ENCODE assay signal across 17 cellular contexts in the genomic region with DNA sequence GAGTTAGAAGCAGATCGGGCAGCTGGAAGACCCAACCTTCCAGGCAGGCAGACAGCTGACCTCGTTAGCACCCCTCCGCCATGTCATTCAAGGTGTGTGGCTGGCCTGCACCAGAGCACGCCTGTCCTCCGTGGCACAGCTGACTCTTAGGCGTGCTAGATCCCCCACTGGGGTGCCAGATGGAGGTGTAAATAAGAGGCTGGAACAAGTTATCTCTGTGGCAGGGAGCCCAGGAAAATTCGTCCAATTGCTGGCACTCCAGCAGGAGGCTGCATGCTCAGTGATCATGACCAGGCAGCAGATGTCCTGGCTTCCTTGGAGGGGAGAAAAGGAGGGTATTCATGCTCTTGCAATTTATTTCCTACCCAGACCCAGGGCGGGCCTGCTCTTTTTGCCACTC. TPM values are rescaled to one million over a fixed set of nuclear protein-coding genes. Genes with fewer than 3 reads are reported as not detected.
DNase-seq lines count a peak whose midpoint lies in the region; ATAC-seq, FAIRE-seq and TF ChIP-seq lines count a peak whose summit lies in the region.
"Had no signal": no experiment of that assay in that cellular context is flagged by ENCODE, and none has a peak within 500 bp of the region (broad histone marks: within the 10 kb centered on the region; RNA-seq: fewer than 3 reads in every experiment).

No MANE protein-coding gene starts in this region.

- H3K79me2 ChIP-seq in smooth muscle cell (ENCODE audit: low read depth): no peaks in the 10 kb centered on the region

- no peak for FAIRE-seq in small intestine (lab: Jason Lieb, UNC)
- FAIRE-seq: H54, keratinocyte had no signal

- no peak overlapping the region for H2AFZ ChIP-seq in smooth muscle cell (ENCODE audit: low read depth)

- CTCF ChIA-PET in CD4-positive, alpha-beta memory T cell (lab: Charles Lee; ENCODE audit: partially characterized antibody): no interaction called here

- H3K27ac ChIP-seq in WERI-Rb-1: peak overlapping the region; percentile 18
- peak overlapping the region; percentile 75 for H3K27ac ChIP-seq in right cardiac atrium (ENCODE audit: low read length)
- H3K27ac ChIP-seq in small intestine (ENCODE audit: low read depth in 1 of 2, low read length in 1 of 2): peak overlapping the region; percentile 67 to 80
- no peak overlapping the region for H3K27ac ChIP-seq in CD4-positive, alpha-beta memory T cell (ENCODE audit: low read depth, low read length)
- no peak overlapping the region for H3K27ac ChIP-seq in smooth muscle cell (ENCODE audit: low read depth)

- no peak overlapping the region for H3K9ac ChIP-seq in smooth muscle cell (ENCODE audit: low read depth)

- intact Hi-C loops in right cardiac atrium (cut with DNase I): no loop called here
- intact Hi-C loops in CD4-positive, alpha-beta memory T cell (cut with micrococcal nuclease): no loop called here

- peaks cover 35 to 44% of the 10 kb centered on the region in 2 donors for H3K27me3 Mint-ChIP-seq in CD4-positive, alpha-beta memory T cell

- no peak overlapping the region for H3K27ac Mint-ChIP-seq in CD4-positive, alpha-beta memory T cell
- H3K27ac Mint-ChIP-seq: CD4-positive, CD25-positive, alpha-beta regulatory T cell; natural killer cell treated with Interleukin-12 subunit alpha and Interleukin-12 subunit beta and Interleukin-15 and Interleukin-18, amount 100 ng/mL, for 72 hours had no signal

- H3K4me3 Mint-ChIP-seq in CD4-positive, alpha-beta memory T cell: no peak overlapping the region
- H3K4me3 Mint-ChIP-seq: CD4-positive, CD25-positive, alpha-beta regulatory T cell; natural killer cell treated with Interleukin-12 subunit alpha and Interleukin-12 subunit beta and Interleukin-15 and Interleukin-18, amount 100 ng/mL, for 72 hours had no signal

- no peaks in the 10 kb centered on the region for H3K36me3 ChIP-seq in WERI-Rb-1
- no peaks in the 10 kb centered on the region for H3K36me3 ChIP-seq in small intestine (ENCODE audit: control insufficient read depth in 2 of 2, insufficient read depth in 2 of 2, low read length in 2 of 2)
- H3K36me3 ChIP-seq in CD4-positive, alpha-beta memory T cell (ENCODE audit: insufficient read depth, low read length): no peaks in the 10 kb centered on the region
- H3K36me3 ChIP-seq in smooth muscle cell (ENCODE audit: low read depth): no peaks in the 10 kb centered on the region

- peaks cover 0 to 5% (median 0%) of the 10 kb centered on the region in 8 donors for H3K9me3 Mint-ChIP-seq in CD4-positive, alpha-beta memory T cell
- H3K9me3 Mint-ChIP-seq: natural killer cell treated with Interleukin-12 subunit alpha and Interleukin-12 subunit beta and Interleukin-15 and Interleukin-18, amount 100 ng/mL, for 72 hours had no signal

- peak; percentile 95 to 96 for ATAC-seq in right cardiac atrium
- ATAC-seq in GM18517 (IDR thresholded peaks at IDR 0.05; ENCODE audit: unreplicated experiment): no peak
- ATAC-seq: natural killer cell treated with Interleukin-12 subunit alpha and Interleukin-12 subunit beta and Interleukin-15 and Interleukin-18, amount 100 ng/mL, for 72 hours had no signal

- H3K27me3 ChIP-seq in WERI-Rb-1 (ENCODE audit: insufficient read depth, low read depth, severe bottlenecking): no peaks in the 10 kb centered on the region
- no peaks in the 10 kb centered on the region for H3K27me3 ChIP-seq in right cardiac atrium (ENCODE audit: control insufficient read depth, insufficient read depth)
- H3K27me3 ChIP-seq in small intestine (ENCODE audit: control insufficient read depth in 2 of 2, insufficient read depth in 2 of 2, low read length in 2 of 2): peaks cover 0 to 2% of the 10 kb centered on the region in 2 donors
- H3K27me3 ChIP-seq in CD4-positive, alpha-beta memory T cell (ENCODE audit: insufficient read depth, low read length): peaks cover 9% of the 10 kb centered on the region
- no peaks in the 10 kb centered on the region for H3K27me3 ChIP-seq in smooth muscle cell (ENCODE audit: low read depth)

- H3K9me3 ChIP-seq in WERI-Rb-1 (ENCODE audit: severe bottlenecking) (no peaks in the 10 kb centered on the region), right cardiac atrium (ENCODE audit: control insufficient read depth, low read length) (no peaks in the 10 kb centered on the region), small intestine (ENCODE audit: control insufficient read depth, low read depth) (no peaks in the 10 kb centered on the region), smooth muscle cell (replicated peaks; ENCODE audit: low read depth) (no peaks in the 10 kb centered on the region)
- no peaks in the 10 kb centered on the region for H3K9me3 ChIP-seq in CD4-positive, alpha-beta memory T cell (ENCODE audit: control insufficient read depth in 1 of 2, low read length in 2 of 2)

- H3K4me2 ChIP-seq in smooth muscle cell: no peak overlapping the region

- peaks cover 0 to 4% (median under 1%) of the 10 kb centered on the region in 4 donors for H3K4me1 Mint-ChIP-seq in CD4-positive, alpha-beta memory T cell

- WGBS in right cardiac atrium: 43% methylated on average over 8 of the region's 8 CpGs
- 18 to 45% (median 25%) methylated on average over 8 of the region's 8 CpGs for whole genome bisulfite sequencing in small intestine, 3 donors
- 78% methylated on average over 8 of the region's 8 CpGs for WGBS in smooth muscle cell (ENCODE audit: low lambda C conversion rate)

- POLR2A ChIA-PET in CD4-positive, alpha-beta memory T cell (lab: Charles Lee; ENCODE audit: partially characterized antibody): no interaction called here

- DNase-seq in NCI-H2081 treated with DMSO at 0.1 percent for 48 hours (lab: John Stamatoyannopoulos, UW) (peak; percentile 76), WERI-Rb-1 (peak; percentile 87), right cardiac atrium (peak; percentile 59 to 82 (median 78)), small intestine (peak; percentile 90), activated T-cell treated with anti-CD3 and anti-CD28 coated beads for 4 hours (no peak), smooth muscle cell (lab: John Stamatoyannopoulos, UW; ENCODE audit: unreplicated experiment) (no peak)
- no peak for DNase-seq in CD4-positive, alpha-beta memory T cell
- DNase-seq: activated gamma-delta T cell treated with Interleukin-2 at 50 U/mL for 16 hours; CD4-positive, CD25-positive, alpha-beta regulatory T cell; effector memory CD4-positive, alpha-beta T cell; foreskin fibroblast; GDM1 had no signal

- H3K4me3 ChIP-seq in WERI-Rb-1 (ENCODE audit: low read depth, low read length) (no peak overlapping the region), right cardiac atrium (ENCODE audit: low read length) (no peak overlapping the region), small intestine (ENCODE audit: low read depth in 1 of 2, low read length in 2 of 2) (no peak overlapping the region), smooth muscle cell (no peak overlapping the region)
- no peak overlapping the region for H3K4me3 ChIP-seq in CD4-positive, alpha-beta memory T cell (ENCODE audit: low read length in 2 of 2)

- no peaks in the 10 kb centered on the region for H3K36me3 Mint-ChIP-seq in CD4-positive, alpha-beta memory T cell
- H3K36me3 Mint-ChIP-seq: CD4-positive, CD25-positive, alpha-beta regulatory T cell; natural killer cell treated with Interleukin-12 subunit alpha and Interleukin-12 subunit beta and Interleukin-15 and Interleukin-18, amount 100 ng/mL, for 72 hours had no signal

- no peaks in the 10 kb centered on the region for H4K20me1 ChIP-seq in smooth muscle cell (ENCODE audit: low read depth)

- no peaks in the 10 kb centered on the region for H3F3A ChIP-seq in smooth muscle cell (ENCODE audit: low read depth)

- H3K4me1 ChIP-seq in right cardiac atrium (ENCODE audit: control insufficient read depth, insufficient read depth, low read length): no peaks in the 10 kb centered on the region
- H3K4me1 ChIP-seq in small intestine (ENCODE audit: control insufficient read depth in 2 of 2, insufficient read depth in 1 of 2, low read depth in 1 of 2, low read length in 1 of 2): peaks cover 0 to 2% of the 10 kb centered on the region in 2 donors
- H3K4me1 ChIP-seq in CD4-positive, alpha-beta memory T cell (ENCODE audit: insufficient read depth, low read length): no peaks in the 10 kb centered on the region
- no peaks in the 10 kb centered on the region for H3K4me1 ChIP-seq in smooth muscle cell (ENCODE audit: low read depth)

- TF ChIP-seq CTCF in WERI-Rb-1 (IDR thresholded peaks at IDR 0.05; ENCODE audit: low read depth, low read length): no peak
- no peak for TF ChIP-seq CTCF in smooth muscle cell (IDR thresholded peaks at IDR 0.05; ENCODE audit: borderline replicate concordance, insufficient read depth, poor library complexity, severe bottlenecking)

RNA-seq across cellular contexts. Expression of a gene that starts 7.8 kb away (rescaled TPM):
- total RNA-seq in right cardiac atrium (1 to 10 TPM in 1 of 4 donors, under 1 TPM in 3; 0.40 to 1.8 (median 0.55) TPM), smooth muscle cell (not detected in 2 replicates)
- polyA plus RNA-seq in right cardiac atrium (0.91 TPM), small intestine (over 10,000 TPM in 2 of 3 donors, 100 to 1,000 TPM in 1; 757 to 16,248 (median 11,399) TPM), smooth muscle cell (not detected in 2 replicates)
- total RNA-seq in CD4-positive, alpha-beta memory T cell: not detected
- polyA plus RNA-seq in CD4-positive, alpha-beta memory T cell: not detected
- total RNA-seq: CD4-positive, CD25-positive, alpha-beta regulatory T cell; natural killer cell treated with Interleukin-12 subunit alpha and Interleukin-12 subunit beta and Interleukin-15 and Interleukin-18, amount 100 ng/mL, for 72 hours; subcutaneous adipose tissue had no signal
- polyA plus RNA-seq: CD4-positive, CD25-positive, alpha-beta regulatory T cell; keratinocyte had no signal

RNA-seq across cellular contexts. Expression of a gene that starts 44.7 kb away (rescaled TPM):
- total RNA-seq in right cardiac atrium (10 to 100 TPM; 25.5 to 38.3 (median 32.3) TPM), smooth muscle cell (12.9 and 21.7 TPM in 2 replicates)
- polyA plus RNA-seq in right cardiac atrium (17.9 TPM), small intestine (10 to 100 TPM in 2 of 3 donors, 1 to 10 TPM in 1; 7.3 to 14.1 (median 11.7) TPM), smooth muscle cell (2.7 and 3.2 TPM in 2 replicates)
- total RNA-seq in CD4-positive, alpha-beta memory T cell: 10 to 100 TPM; 22.1 to 23.2 TPM
- polyA plus RNA-seq in CD4-positive, alpha-beta memory T cell: 1 to 10 TPM in 1 of 2 donors, under 1 TPM in 1; 0.95 to 2.6 TPM

RNA-seq across cellular contexts. Expression of a gene that starts 44.9 kb away (rescaled TPM):
- total RNA-seq in right cardiac atrium (10 to 100 TPM; 16.0 to 19.2 (median 18.2) TPM), smooth muscle cell (13.3 and 15.5 TPM in 2 replicates)
- polyA plus RNA-seq in right cardiac atrium (20.7 TPM), small intestine (10 to 100 TPM in 2 of 3 donors, 1 to 10 TPM in 1; 7.3 to 13.2 (median 10.1) TPM), smooth muscle cell (13.7 and 14.1 TPM in 2 replicates)
- total RNA-seq in CD4-positive, alpha-beta memory T cell: 10 to 100 TPM; 20.9 to 23.0 TPM
- 10 to 100 TPM; 18.6 to 21.0 TPM for polyA plus RNA-seq in CD4-positive, alpha-beta memory T cell

RNA-seq across cellular contexts. Expression of a gene that starts 58.6 kb away (rescaled TPM):
- under 1 TPM in 3 of 4 donors, not detected in 1; 0.08 to 0.24 (median 0.14) TPM for total RNA-seq in right cardiac atrium
- 0.11 TPM for polyA plus RNA-seq in right cardiac atrium
- under 1 TPM in 1 of 3 donors, not detected in 2; 0.04 TPM for polyA plus RNA-seq in small intestine
- total RNA-seq in CD4-positive, alpha-beta memory T cell: under 1 TPM in 1 of 2 experiments, not detected in 1; 0.15 TPM
- polyA plus RNA-seq in CD4-positive, alpha-beta memory T cell: under 1 TPM in 1 of 2 donors, not detected in 1; 0.08 TPM
- total RNA-seq in smooth muscle cell: 0.04 TPM in 1 of 2 replicates, not detected in the other
- not detected in 2 replicates for polyA plus RNA-seq in smooth muscle cell
- total RNA-seq: subcutaneous adipose tissue had no signal

Comparison
In these comparisons a context has a peak if more than half of its experiments do, and no peak if none do; other contexts are left out.
1. DNase-seq: peak in NCI-H2081 treated with DMSO at 0.1 percent for 48 hours (single experiment), WERI-Rb-1 (single experiment), right cardiac atrium (3 of 3) and small intestine (single experiment); none in activated T-cell treated with anti-CD3 and anti-CD28 coated beads for 4 hours (single experiment), CD4-positive, alpha-beta memory T cell (0 of 5) and smooth muscle cell (single experiment).
2. H3K27ac ChIP-seq: peak in WERI-Rb-1 (single experiment), right cardiac atrium (single experiment) and small intestine (2 of 2); none in CD4-positive, alpha-beta memory T cell (single experiment) and smooth muscle cell (single experiment).
3. RNA of a gene that starts 7.8 kb away (polyA plus RNA-seq): 757 to 16,248 TPM in small intestine; 0.91 TPM in right cardiac atrium (single experiment), not detected in CD4-positive, alpha-beta memory T cell and not detected in smooth muscle cell; every median in the first group is over 100 times any median in the second.